ENCODE assay signal across 11 cellular contexts in genomic region chr10:29958440-29958839, GRCh38.
"Had no signal": no experiment of that assay in that cellular context is flagged by ENCODE, and none has a peak within 500 bp of the region (broad histone marks: within the 10 kb centered on the region; RNA-seq: fewer than 3 reads in every experiment).

No MANE protein-coding gene starts in this region.

- H3K4me3 ChIP-seq: adrenal gland, dorsolateral prefrontal cortex, lower lobe of right lung, testis had no signal

- DNase-seq: activated naive CD4-positive, alpha-beta T cell treated with anti-CD3 and anti-CD28 coated beads, Interleukin-2, amount 50 U/mL, for 16 hours; activated T-cell treated with anti-CD3 and anti-CD28 coated beads, Interleukin-2, amount 50 U/mL, for 1 hour; dorsolateral prefrontal cortex; naive thymus-derived CD4-positive, alpha-beta T cell; occipital lobe; stimulated activated CD4-positive, alpha-beta T cell treated with anti-CD3 and anti-CD28 coated beads, Interleukin-15, amount 100 ng/mL, for 24 hours; stimulated activated CD4-positive, alpha-beta T cell treated with anti-CD3 and anti-CD28 coated beads, Interleukin-4, amount 100 ng/mL, for 24 hours had no signal

- H3K9me3 Mint-ChIP-seq: stimulated activated naive CD8-positive, alpha-beta T cell treated with anti-CD3 and anti-CD28 coated beads, Interleukin-15, Interleukin-2, amounts not matched to agents 100 ng/mL and 50 ng/mL, for 24 hours had no signal

- H3K4me1 ChIP-seq: lower lobe of right lung had no signal

- H3K27me3 ChIP-seq: adrenal gland, testis had no signal

- H3K36me3 ChIP-seq: adrenal gland, lower lobe of right lung had no signal

- H3K27me3 Mint-ChIP-seq: stimulated activated naive CD8-positive, alpha-beta T cell treated with anti-CD3 and anti-CD28 coated beads, Interleukin-15, Interleukin-2, amounts not matched to agents 100 ng/mL and 50 ng/mL, for 24 hours had no signal

- H3K27ac Mint-ChIP-seq: naive thymus-derived CD4-positive, alpha-beta T cell; stimulated activated naive CD8-positive, alpha-beta T cell treated with anti-CD3 and anti-CD28 coated beads, Interleukin-15, Interleukin-2, amounts not matched to agents 100 ng/mL and 50 ng/mL, for 24 hours had no signal

- H3K4me1 Mint-ChIP-seq: naive thymus-derived CD4-positive, alpha-beta T cell had no signal

- H3K9me3 ChIP-seq: adrenal gland, lower lobe of right lung, testis had no signal

- H3K27ac ChIP-seq: lower lobe of right lung, testis had no signal

- H3K4me3 Mint-ChIP-seq: naive thymus-derived CD4-positive, alpha-beta T cell; stimulated activated naive CD8-positive, alpha-beta T cell treated with anti-CD3 and anti-CD28 coated beads, Interleukin-15, Interleukin-2, amounts not matched to agents 100 ng/mL and 50 ng/mL, for 24 hours had no signal

- H3K36me3 Mint-ChIP-seq: naive thymus-derived CD4-positive, alpha-beta T cell had no signal
